ENCODE assay signal across 19 cellular contexts in genomic region chrX:1274786-1275185, GRCh38. TPM values are rescaled to one million over a fixed set of nuclear protein-coding genes. Genes with fewer than 3 reads are reported as not detected.
DNase-seq lines count a peak whose midpoint lies in the region; ATAC-seq and TF ChIP-seq lines count a peak whose summit lies in the region.
"Had no signal": no experiment of that assay in that cellular context is flagged by ENCODE, and none has a peak within 500 bp of the region (broad histone marks: within the 10 kb centered on the region; RNA-seq: fewer than 3 reads in every experiment).

No MANE protein-coding gene starts in this region.

- no peak for TF ChIP-seq CTCF in left lung (IDR thresholded peaks at IDR 0.05)

- H3K79me2 ChIP-seq in GM23248 (ENCODE audit: insufficient read depth), result no peaks in the 10 kb centered on the region

- no peaks in the 10 kb centered on the region for H3K36me3 Mint-ChIP-seq in stimulated activated memory B cell treated with anti-CD40 and anti-IgM and Interleukin-4, amounts not matched to agents 10 μg/mL and 1 μg/mL and 100 μg/mL, for 72 hours
- H3K36me3 Mint-ChIP-seq: activated naive CD8-positive, alpha-beta T cell treated with anti-CD3 and anti-CD28 coated beads, Interleukin-2, amount 10 ng/mL, durations not matched to agents 7 days and 5 days had no signal

- H2AFZ ChIP-seq in GM23248, result no peak overlapping the region

- H3K4me3 ChIP-seq in left lung (no peak overlapping the region), GM23248 (no peak overlapping the region)
- H3K4me3 ChIP-seq: SK-N-MC, tibial nerve had no signal

- H4K20me1 ChIP-seq in GM23248 (ENCODE audit: insufficient read depth), result no peaks in the 10 kb centered on the region

- no peak overlapping the region for H3K27ac Mint-ChIP-seq in stimulated activated memory B cell treated with anti-CD40 and anti-IgM and Interleukin-4, amounts not matched to agents 10 μg/mL and 1 μg/mL and 100 μg/mL, for 72 hours
- H3K27ac Mint-ChIP-seq: activated naive CD8-positive, alpha-beta T cell treated with anti-CD3 and anti-CD28 coated beads, Interleukin-2, amount 10 ng/mL, durations not matched to agents 7 days and 5 days had no signal

- no peak overlapping the region for H3K4me3 Mint-ChIP-seq in stimulated activated memory B cell treated with anti-CD40 and anti-IgM and Interleukin-4, amounts not matched to agents 10 μg/mL and 1 μg/mL and 100 μg/mL, for 72 hours
- H3K4me3 Mint-ChIP-seq: activated naive CD8-positive, alpha-beta T cell treated with anti-CD3 and anti-CD28 coated beads, Interleukin-2, amount 10 ng/mL, durations not matched to agents 7 days and 5 days had no signal

- H3K4me2 ChIP-seq in GM23248 (ENCODE audit: unreplicated experiment), result no peak overlapping the region

- H3K27me3 Mint-ChIP-seq in stimulated activated memory B cell treated with anti-CD40 and anti-IgM and Interleukin-4, amounts not matched to agents 10 μg/mL and 1 μg/mL and 100 μg/mL, for 72 hours, result peaks cover 21% of the 10 kb centered on the region

- peaks cover 0 to 35% of the 10 kb centered on the region in 2 donors for H3K4me1 ChIP-seq in left lung
- no peaks in the 10 kb centered on the region for H3K4me1 ChIP-seq in GM23248 (ENCODE audit: insufficient read depth)
- H3K4me1 ChIP-seq: Caco-2, tibial nerve had no signal

- DNase-seq in KBM-7 (peak; percentile 90), SKM-1 (lab: John Stamatoyannopoulos, UW; ENCODE audit: unreplicated experiment) (peak; percentile 23), left lung (peak in 1 of 2 donors; percentile 45), NCI-H2171 treated with DMSO at 0.1 percent for 48 hours (lab: John Stamatoyannopoulos, UW) (no peak), activated gamma-delta T cell treated with Interleukin-2 at 50 U/mL for 16 hours (no peak), GM23248 (no peak)
- DNase-seq: activated naive CD8-positive, alpha-beta T cell treated with anti-CD3 and anti-CD28 coated beads, Interleukin-2, amount 10 ng/mL, durations not matched to agents 7 days and 5 days; brain microvascular endothelial cell; Caco-2; kidney glomerular epithelial cell; NCI-H1436; stimulated activated naive CD4-positive, alpha-beta T cell treated with Interleukin-2 at 50 U/mL for 16 hours; T1000 had no signal

- H3K4me1 Mint-ChIP-seq in stimulated activated memory B cell treated with anti-CD40 and anti-IgM and Interleukin-4, amounts not matched to agents 10 μg/mL and 1 μg/mL and 100 μg/mL, for 72 hours, result peaks cover 7% of the 10 kb centered on the region
- H3K4me1 Mint-ChIP-seq: activated naive CD8-positive, alpha-beta T cell treated with anti-CD3 and anti-CD28 coated beads, Interleukin-2, amount 10 ng/mL, durations not matched to agents 7 days and 5 days had no signal

- peak; percentile 73 for ATAC-seq in left lung
- peak; percentile 62 for ATAC-seq in stimulated activated memory B cell treated with anti-CD40 and anti-IgM and Interleukin-4, amounts not matched to agents 10 μg/mL and 1 μg/mL and 100 μg/mL, for 72 hours
- ATAC-seq: Panc1 had no signal

- H3K36me3 ChIP-seq in left lung, result peaks cover 0 to 21% of the 10 kb centered on the region in 2 donors
- H3K36me3 ChIP-seq in GM23248 (ENCODE audit: low read depth), result no peaks in the 10 kb centered on the region
- H3K36me3 ChIP-seq: brain microvascular endothelial cell, tibial nerve had no signal

- no peaks in the 10 kb centered on the region for H3K9me2 ChIP-seq in GM23248 (ENCODE audit: insufficient read depth)

- no peaks in the 10 kb centered on the region for H3K9me3 Mint-ChIP-seq in stimulated activated memory B cell treated with anti-CD40 and anti-IgM and Interleukin-4, amounts not matched to agents 10 μg/mL and 1 μg/mL and 100 μg/mL, for 72 hours
- H3K9me3 Mint-ChIP-seq: activated naive CD8-positive, alpha-beta T cell treated with anti-CD3 and anti-CD28 coated beads, Interleukin-2, amount 10 ng/mL, durations not matched to agents 7 days and 5 days had no signal

- H3K9ac ChIP-seq in GM23248, result no peak overlapping the region

- H3K27me3 ChIP-seq in left lung (no peaks in the 10 kb centered on the region), GM23248 (replicated peaks; ENCODE audit: insufficient read depth) (no peaks in the 10 kb centered on the region)
- H3K27me3 ChIP-seq: brain microvascular endothelial cell, tibial nerve had no signal

- H3K9me3 ChIP-seq in left lung (no peaks in the 10 kb centered on the region), GM23248 (ENCODE audit: low read depth) (no peaks in the 10 kb centered on the region)
- H3K9me3 ChIP-seq: Caco-2, tibial nerve had no signal

- no peaks in the 10 kb centered on the region for H3F3A ChIP-seq in GM23248 (ENCODE audit: insufficient read depth)

- WGBS in GM23248 (ENCODE audit: low coverage in 1 of 2, low lambda C conversion rate in 2 of 2, missing lambda C conversion rate in 2 of 2), 2 experiments, result 51% methylated on average over 14 of the region's 14 CpGs

- intact Hi-C loops in left lung (cut with DNase I), result no loop called here

- H3K27ac ChIP-seq in left lung (peak overlapping the region; percentile 44 to 84), GM23248 (no peak overlapping the region)
- H3K27ac ChIP-seq: brain microvascular endothelial cell, SK-N-MC had no signal

- in situ Hi-C loops in KBM-7 (cut with MboI; ENCODE audit: low pct_unique_long_range_greater_than_20kb, low sequenced_read_pairs) (no loop called here), GM23248 (cut with MboI) (no loop called here)

RNA-seq across cellular contexts. Expression of gene CSF2RA, which starts 6.2 kb away (rescaled TPM):
- 10 to 100 TPM; 13.5 to 47.6 TPM for total RNA-seq in left lung
- not detected in 2 replicates for total RNA-seq in GM23248 (2014; rRNA removed; shearing (Covaris generic))
- polyA plus RNA-seq in GM23248 (2016; fragmentation: Nextera tagmentation; extraction: Ambion mirVana), result not detected in 2 replicates
- total RNA-seq: activated CD8-positive, alpha-beta memory T cell treated with anti-CD3 and anti-CD28 coated beads for 36 hours; endothelial cell of umbilical vein had no signal
- polyA plus RNA-seq: endothelial cell of umbilical vein had no signal

Comparison
In these comparisons a context has a peak if more than half of its experiments do, and no peak if none do; other contexts are left out.
1. DNase-seq: peak in KBM-7 (single experiment) and SKM-1 (single experiment); none in NCI-H2171 treated with DMSO at 0.1 percent for 48 hours (single experiment), activated gamma-delta T cell treated with Interleukin-2 at 50 U/mL for 16 hours (single experiment) and GM23248 (single experiment).
2. RNA of gene CSF2RA, which starts 6.2 kb away (total RNA-seq): 13.5 to 47.6 TPM in left lung; not detected in GM23248; every median in the first group is over 10 times any median in the second.